ENCODE assay signal across 8 cellular contexts in the genomic region with DNA sequence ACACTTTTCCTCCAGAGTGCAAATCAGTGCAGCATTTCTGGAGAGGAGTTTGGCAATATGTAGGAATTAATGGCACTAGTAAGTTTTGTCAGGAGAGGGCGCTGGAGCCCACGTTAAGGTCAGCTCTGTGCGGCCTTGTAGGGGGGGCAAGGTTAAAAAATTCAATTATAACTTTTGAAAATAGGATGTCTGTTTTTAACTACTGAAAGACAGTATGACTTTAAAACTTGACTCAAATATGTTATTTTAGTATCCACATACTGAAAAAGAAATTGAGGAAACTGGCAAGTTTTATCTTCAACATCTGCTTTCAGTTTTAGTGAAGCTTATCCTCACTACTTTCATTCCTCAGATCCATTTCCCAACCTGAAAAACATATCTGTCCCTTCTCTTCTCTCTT. TPM values are rescaled to one million over a fixed set of nuclear protein-coding genes. Genes with fewer than 3 reads are reported as not detected.
A peak's percentile ranks its signal among the peaks of the same experiment; 100 is the strongest.
DNase-seq lines count a peak whose midpoint lies in the region; ATAC-seq, FAIRE-seq and TF ChIP-seq lines count a peak whose summit lies in the region.

No MANE protein-coding gene starts in this region.

- POLR2A ChIA-PET in AG04450 (lab: Yijun Ruan, JAX): no interaction called here
- POLR2A ChIA-PET in K562 (lab: Yijun Ruan, JAX): no interaction called here

- no peak for TF ChIP-seq EP300 in K562 (IDR thresholded peaks at IDR 0.05; ENCODE audit: low read length)

- ATAC-seq in HG02763 (IDR thresholded peaks at IDR 0.05; ENCODE audit: unreplicated experiment): peak; percentile 79
- no peak for ATAC-seq in K562

- H3K27me3 ChIP-seq in AG04450 (ENCODE audit: control insufficient read depth, insufficient read depth, low read length) (no peaks in the 10 kb centered on the region), K562 (ENCODE audit: control insufficient read depth in 2 of 2, insufficient read depth in 2 of 2, low read length in 2 of 2) (no peaks in the 10 kb centered on the region), testis (no peaks in the 10 kb centered on the region)

- in situ Hi-C loops in GM13976 (cut with MboI; ENCODE audit: low sequenced_read_pairs, unreplicated experiment) (no loop called here), K562 (cut with MboI) (no loop called here)

- CTCF ChIA-PET in AG04450 (lab: Charles Lee): interaction anchor here (0.5 to 1.7 kb wide), 19 partner anchors 9 to 496 kb away, joined by 3 to 30 read pairs (median 4); a partner anchor contains a TSS
- CTCF ChIA-PET in K562 (lab: Yijun Ruan, JAX; ENCODE audit: low intra/inter-chr PET ratio): no interaction called here

- no peaks in the 10 kb centered on the region for H3K79me2 ChIP-seq in K562 (ENCODE audit: control insufficient read depth, insufficient read depth, low read length)

- peak; percentile 60 for FAIRE-seq in K562 (lab: Jason Lieb, UNC)

- H3K9me3 ChIP-seq in AG04450 (ENCODE audit: control insufficient read depth, insufficient read depth, low read length): no peaks in the 10 kb centered on the region
- peaks cover 10% of the 10 kb centered on the region for H3K9me3 ChIP-seq in K562 (replicated peaks; ENCODE audit: control insufficient read depth, insufficient read depth, low read depth, low read length)
- no peaks in the 10 kb centered on the region for H3K9me3 ChIP-seq in testis

- H3K4me1 ChIP-seq in K562 (replicated peaks in 1 of 2; ENCODE audit: control insufficient read depth in 2 of 2, insufficient read depth in 2 of 2, low read length in 2 of 2): no peaks in the 10 kb centered on the region
- no peaks in the 10 kb centered on the region for H3K4me1 ChIP-seq in testis

- DNase-seq in AG04450 (ENCODE audit: low read depth, low spot score): peak; percentile 10
- DNase-seq in GM13976 (ENCODE audit: low spot score): peak; percentile 54
- peak; percentile 5 for DNase-seq in NCI-H748 (lab: John Stamatoyannopoulos, UW; ENCODE audit: unreplicated experiment)
- peak in 3 of 4 experiments; percentile 16 to 23 (median 16) for DNase-seq in K562 (ENCODE audit: extremely low read depth in 1 of 4, low spot score in 3 of 4)
- DNase-seq in islet precursor cell: peak; percentile 68
- DNase-seq in testis: peak; percentile 56
- DNase-seq in occipital lobe (lab: John Stamatoyannopoulos, UW): no peak

- WGBS in K562 (ENCODE audit: insufficient coverage, low coverage, missing lambda C conversion rate): 94% methylated on average over 3 of the region's 3 CpGs
- 37 to 47% methylated on average over 3 of the region's 3 CpGs for WGBS in testis, 2 donors

- TF ChIP-seq RAD21 in K562 (CRISPR knock-in tag; conservative IDR thresholded peaks at IDR 0.05 in 1 of 2, IDR thresholded peaks at IDR 0.05 in 1 of 2): no peak

- TF ChIP-seq POLR2A in K562 (conservative IDR thresholded peaks at IDR 0.05) (no peak), testis (IDR thresholded peaks at IDR 0.05) (no peak)

- no peaks in the 10 kb centered on the region for H3K9me1 ChIP-seq in K562 (ENCODE audit: control insufficient read depth, insufficient read depth, low read length)

- TF ChIP-seq CTCF in AG04450 (IDR thresholded peaks at IDR 0.05; ENCODE audit: low read depth, low read length) (peak; percentile 73), GM13976 (IDR thresholded peaks at IDR 0.05; ENCODE audit: borderline replicate concordance, control extremely low read depth, extremely low read depth, insufficient read depth, missing control alignments) (peak; percentile 61), K562 (IDR thresholded peaks at IDR 0.05 in 2 of 3, conservative IDR thresholded peaks at IDR 0.05 in 1 of 3; ENCODE audit: insufficient read depth in 2 of 3, low read depth in 1 of 3, low read length in 3 of 3) (peak; percentile 19 to 33 (median 32); a peak in 3 of 6 replicates), testis (IDR thresholded peaks at IDR 0.05) (peak in 2 of 3 experiments; percentile 35 to 45)

- no peaks in the 10 kb centered on the region for H4K20me1 ChIP-seq in K562 (replicated peaks; ENCODE audit: control insufficient read depth, insufficient read depth, low read length)

- H3K4me3 ChIP-seq in AG04450 (ENCODE audit: low read depth, low read length): no peak overlapping the region
- no peak overlapping the region for H3K4me3 ChIP-seq in K562
- H3K4me3 ChIP-seq in testis: no peak overlapping the region

- no peak overlapping the region for H3K9ac ChIP-seq in K562 (ENCODE audit: insufficient read depth in 1 of 2, low read depth in 2 of 2, low read length in 2 of 2)

- H3K27ac ChIP-seq in AG04450 (ENCODE audit: low read depth, low read length): peak overlapping the region; percentile 11
- H3K27ac ChIP-seq in K562 (ENCODE audit: extremely low read depth, low read depth, low read length): no peak overlapping the region
- peak overlapping the region in 1 of 2 donors; percentile 0 for H3K27ac ChIP-seq in testis

- H2AFZ ChIP-seq in K562 (ENCODE audit: low read depth, low read length): no peak overlapping the region

- no peak overlapping the region for H3K4me2 ChIP-seq in K562 (ENCODE audit: insufficient read depth, low read length)

- BruUV-seq in K562 (replicated peaks; lab: Mats Ljungman, UMichigan): no TSS peak

- H3K36me3 ChIP-seq in K562 (ENCODE audit: control insufficient read depth, insufficient read depth, low read length): peaks cover 49% of the 10 kb centered on the region
- no peaks in the 10 kb centered on the region for H3K36me3 ChIP-seq in testis (ENCODE audit: low read depth, missing control alignments)

- intact Hi-C loops in K562 (cut with micrococcal nuclease) (no loop called here), testis (cut with DNase I; ENCODE audit: low total_unique reads) (no loop called here)

TF ChIP-seq in K562, 482 proteins besides CTCF, POLR2A, EP300 and RAD21 (continues in another document):
- no peak for TF ChIP-seq IFI16 (CRISPR knock-in tag; IDR thresholded peaks at IDR 0.05)
- TF ChIP-seq ZNF436 (CRISPR knock-in tag; IDR thresholded peaks at IDR 0.05): no peak
- no peak for TF ChIP-seq NFE2L1 (tag; IDR thresholded peaks at IDR 0.05; ENCODE audit: borderline replicate concordance, low read depth)
- TF ChIP-seq, protein P1, sequence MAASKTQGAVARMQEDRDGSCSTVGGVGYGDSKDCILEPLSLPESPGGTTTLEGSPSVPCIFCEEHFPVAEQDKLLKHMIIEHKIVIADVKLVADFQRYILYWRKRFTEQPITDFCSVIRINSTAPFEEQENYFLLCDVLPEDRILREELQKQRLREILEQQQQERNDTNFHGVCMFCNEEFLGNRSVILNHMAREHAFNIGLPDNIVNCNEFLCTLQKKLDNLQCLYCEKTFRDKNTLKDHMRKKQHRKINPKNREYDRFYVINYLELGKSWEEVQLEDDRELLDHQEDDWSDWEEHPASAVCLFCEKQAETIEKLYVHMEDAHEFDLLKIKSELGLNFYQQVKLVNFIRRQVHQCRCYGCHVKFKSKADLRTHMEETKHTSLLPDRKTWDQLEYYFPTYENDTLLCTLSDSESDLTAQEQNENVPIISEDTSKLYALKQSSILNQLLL (CRISPR knock-in tag; IDR thresholded peaks at IDR 0.05; ENCODE audit: borderline replicate concordance): no peak
- no peak for TF ChIP-seq SMC3 (conservative IDR thresholded peaks at IDR 0.05; ENCODE audit: insufficient read depth, low read depth, low read length)

RNA-seq across cellular contexts. Expression of a gene that starts 30.9 kb away (rescaled TPM):
- polyA plus RNA-seq in AG04450 (2011; rRNA removed) (0.09 TPM in 1 of 2 replicates, not detected in the other), K562 (2011; rRNA removed) (0.36 and 0.57 TPM in 2 replicates), K562 (2014; fragmentation: Illumina TruSeq; extraction: Trizol) (0.14 and 0.31 TPM in 2 replicates), K562 (2014; fragmentation: Nextera tagmentation; extraction: Ambion mirVana) (under 1 TPM; 0.10 to 0.14 TPM), K562 (2014; rRNA removed) (0.22 and 0.33 TPM in 2 replicates), testis (ENCODE audit: insufficient read depth, low read depth, low replicate concordance) (0.40 TPM)
- not detected in 2 replicates for polyA minus RNA-seq in AG04450 (2011; rRNA and poly(A)+ RNA removed)
- 0.30 and 0.99 TPM in 2 replicates for total RNA-seq in K562 (2011; cell fraction: chromatin; rRNA removed; ENCODE audit: low replicate concordance)
- total RNA-seq in K562 (2011; cell fraction: nucleolus; rRNA removed): 0.17 and 0.26 TPM in 2 replicates
- total RNA-seq in K562 (2011; cell fraction: nucleoplasm; rRNA removed): 0.73 and 0.76 TPM in 2 replicates
- total RNA-seq in K562 (2014; rRNA removed) (0.05 and 0.08 TPM in 2 replicates), K562 (2014; rRNA removed; fragmentation: Illumina TruSeq; extraction: Trizol) (0.29 and 0.35 TPM in 2 replicates), K562 (2015; rRNA removed; fragmentation: Illumina TruSeq; extraction: Trizol) (0.15 and 0.29 TPM in 2 replicates), K562 (2021) (0.18 and 0.20 TPM in 2 replicates), testis (under 1 TPM; 0.81 to 0.94 TPM), occipital lobe (0.47 TPM)
- 0.06 and 0.22 TPM in 2 replicates for polyA plus RNA-seq in K562 (2011; cell fraction: cytosol; rRNA removed)
- 0.26 and 0.58 TPM in 2 replicates for polyA plus RNA-seq in K562 (2011; cell fraction: nucleus; rRNA removed)
- polyA plus RNA-seq in K562 (2012): 0.07 and 0.19 TPM in 2 replicates
- polyA minus RNA-seq in K562 (2011; rRNA and poly(A)+ RNA removed): 0.49 and 0.60 TPM in 2 replicates
- polyA minus RNA-seq in K562 (2011; cell fraction: cytosol; rRNA and poly(A)+ RNA removed): not detected in 2 replicates
- polyA minus RNA-seq in K562 (2011; cell fraction: nucleus; rRNA and poly(A)+ RNA removed): 0.27 and 0.33 TPM in 2 replicates

RNA-seq across cellular contexts. Expression of a gene that starts 37.4 kb away (rescaled TPM):
- 32.4 and 49.7 TPM in 2 replicates for polyA plus RNA-seq in AG04450 (2011; rRNA removed)
- polyA minus RNA-seq in AG04450 (2011; rRNA and poly(A)+ RNA removed): 12.9 and 19.8 TPM in 2 replicates
- total RNA-seq in K562 (2011; cell fraction: chromatin; rRNA removed; ENCODE audit: low replicate concordance): 35.2 and 71.1 TPM in 2 replicates
- 36.2 and 41.8 TPM in 2 replicates for total RNA-seq in K562 (2011; cell fraction: nucleolus; rRNA removed)
- total RNA-seq in K562 (2011; cell fraction: nucleoplasm; rRNA removed): 54.8 and 73.6 TPM in 2 replicates
- 26.0 and 33.6 TPM in 2 replicates for total RNA-seq in K562 (2014; rRNA removed)
- 81.0 and 99.3 TPM in 2 replicates for total RNA-seq in K562 (2014; rRNA removed; fragmentation: Illumina TruSeq; extraction: Trizol)
- total RNA-seq in K562 (2015; rRNA removed; fragmentation: Illumina TruSeq; extraction: Trizol): 60.8 and 73.9 TPM in 2 replicates
- total RNA-seq in K562 (2021): 55.8 and 59.4 TPM in 2 replicates
- polyA plus RNA-seq in K562 (2011; rRNA removed): 67.3 and 83.7 TPM in 2 replicates
- 11.5 and 32.5 TPM in 2 replicates for polyA plus RNA-seq in K562 (2011; cell fraction: cytosol; rRNA removed)
- polyA plus RNA-seq in K562 (2011; cell fraction: nucleus; rRNA removed): 13.2 and 28.9 TPM in 2 replicates
- polyA plus RNA-seq in K562 (2012): 44.3 and 122 TPM in 2 replicates
- polyA plus RNA-seq in K562 (2014; fragmentation: Illumina TruSeq; extraction: Trizol): 64.0 and 85.1 TPM in 2 replicates
- 100 to 1,000 TPM; 106 to 108 TPM for polyA plus RNA-seq in K562 (2014; fragmentation: Nextera tagmentation; extraction: Ambion mirVana)
- polyA plus RNA-seq in K562 (2014; rRNA removed): 43.2 and 52.0 TPM in 2 replicates
- polyA minus RNA-seq in K562 (2011; rRNA and poly(A)+ RNA removed): 93.5 and 98.2 TPM in 2 replicates
- 14.4 and 21.4 TPM in 2 replicates for polyA minus RNA-seq in K562 (2011; cell fraction: cytosol; rRNA and poly(A)+ RNA removed)
- 10.2 and 25.2 TPM in 2 replicates for polyA minus RNA-seq in K562 (2011; cell fraction: nucleus; rRNA and poly(A)+ RNA removed)
- total RNA-seq in testis: 10 to 100 TPM; 22.7 to 24.2 TPM
- 21.3 TPM for polyA plus RNA-seq in testis (ENCODE audit: insufficient read depth, low read depth, low replicate concordance)
- total RNA-seq in occipital lobe: 51.8 TPM
